In the genomic region with DNA sequence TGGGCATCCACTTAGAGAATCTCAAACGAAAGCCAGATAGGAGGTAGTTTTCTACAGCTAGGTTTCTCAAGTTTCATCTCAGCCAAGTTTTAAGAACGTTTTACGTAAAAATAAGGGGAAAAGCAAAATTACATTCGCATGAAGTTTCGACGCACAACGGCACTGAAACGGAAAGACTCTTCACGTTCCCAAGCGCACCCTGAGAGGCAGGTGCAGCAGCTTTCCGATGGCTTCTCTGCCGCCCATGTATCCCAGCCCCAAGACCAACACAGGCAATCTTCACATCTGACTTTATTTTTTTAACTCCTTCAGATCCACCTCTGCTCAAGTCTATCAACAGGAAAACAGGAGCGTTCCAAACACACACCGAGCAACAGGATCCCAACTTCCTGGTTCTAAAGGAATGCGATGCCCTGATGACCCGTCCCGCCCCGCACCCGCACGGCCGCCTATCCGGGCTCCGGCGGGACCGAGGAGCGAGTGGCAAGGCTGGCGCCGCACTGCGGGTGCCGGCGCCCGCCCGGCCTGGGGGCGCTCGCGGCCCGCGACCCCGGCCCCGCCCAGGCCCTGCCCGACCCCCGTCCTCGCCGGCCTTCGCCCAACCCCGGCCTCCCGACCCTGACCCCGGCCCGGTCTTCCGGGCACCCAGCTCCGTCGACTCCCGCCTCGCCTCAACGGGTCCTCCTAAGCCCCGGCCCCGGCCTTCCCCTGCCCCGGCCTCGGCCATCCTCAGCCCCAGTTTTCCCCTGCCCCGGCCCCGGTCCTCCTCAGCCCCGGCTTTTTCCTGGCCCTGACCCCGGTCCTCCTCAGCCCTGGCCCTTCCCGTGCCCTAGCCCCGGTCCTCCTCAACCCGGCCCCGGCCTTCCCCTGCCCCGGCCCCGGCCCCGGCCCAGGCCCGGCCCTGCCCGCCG, we compare ENCODE assay signal across 1 cellular context.
TF ChIP-seq lines count a peak whose summit lies in the region.

No MANE protein-coding gene starts in this region.

TF ChIP-seq in SK-N-SH, 30 proteins besides CTCF, POLR2A, EP300 and RAD21:
- TF ChIP-seq ELF1 (IDR thresholded peaks at IDR 0.05): peak; percentile 71
- 0 out of 2 replicates have a peak, but pooled peaks have one; percentile 49 for TF ChIP-seq MXI1 (IDR thresholded peaks at IDR 0.05; ENCODE audit: low read depth, low read length)
- no peak for TF ChIP-seq TEAD4 (IDR thresholded peaks at IDR 0.05; ENCODE audit: borderline replicate concordance, insufficient read depth)
- TF ChIP-seq EZH2phosphoT487 (IDR thresholded peaks at IDR 0.05; ENCODE audit: borderline replicate concordance, low read depth): no peak
- no peak for TF ChIP-seq NRF1 (IDR thresholded peaks at IDR 0.05; ENCODE audit: low read depth, low read length)
- TF ChIP-seq RCOR1 (IDR thresholded peaks at IDR 0.05; ENCODE audit: low read length): no peak
